ENCODE assay signal across 8 cellular contexts in genomic region chr19:52943134-52943883, GRCh38. TPM values are rescaled to one million over a fixed set of nuclear protein-coding genes. Genes with fewer than 3 reads are reported as not detected.
DNase-seq lines count a peak whose midpoint lies in the region; ATAC-seq and TF ChIP-seq lines count a peak whose summit lies in the region.

No MANE protein-coding gene starts in this region.

- H2AK5ac ChIP-seq in trophoblast cell (ENCODE audit: low read length) = peak overlapping the region; percentile 84

- no peak overlapping the region for H2AFZ ChIP-seq in trophoblast cell (ENCODE audit: insufficient read depth, low read length, poor library complexity)

- 0 out of 2 replicates have a peak, but pooled peaks cover 4% of the 10 kb centered on the region for H3F3A ChIP-seq in DOHH2 (ENCODE audit: control insufficient read depth, insufficient read depth)

- WGBS in trophoblast cell (ENCODE audit: extremely low coverage, insufficient coverage, insufficient read length) = no CpG with 5 or more reads among the region's 29 CpGs

- POLR2A ChIA-PET in Panc1 (lab: Charles Lee) = no interaction called here

- H3K4me1 ChIP-seq in DOHH2 (ENCODE audit: control insufficient read depth, low read length) (peaks cover 4% of the 10 kb centered on the region), Panc1 (ENCODE audit: control insufficient read depth, insufficient read depth, low read length) (no peaks in the 10 kb centered on the region), trophoblast cell (ENCODE audit: control insufficient read depth in 1 of 2, insufficient read depth in 2 of 2, low read length in 2 of 2) (peaks cover 14 to 30% of the 10 kb centered on the region in 2 experiments)

- peak overlapping the region; percentile 95 for H3K4me2 ChIP-seq in DOHH2 (ENCODE audit: low read length)
- H3K4me2 ChIP-seq in trophoblast cell (ENCODE audit: low read length) = peak overlapping the region; percentile 67

- BruUV-seq in Panc1 (replicated peaks; lab: Mats Ljungman, UMichigan) = no TSS peak

- H3K27ac ChIP-seq in DOHH2 (ENCODE audit: low read depth, low read length) = no peak overlapping the region
- H3K27ac ChIP-seq in Panc1 (ENCODE audit: low read length) = 0 out of 2 replicates have a peak overlapping the region, but pooled peaks have one; percentile 48
- peak overlapping the region; percentile 99 for H3K27ac ChIP-seq in epithelial cell of prostate
- peak overlapping the region; percentile 95 for H3K27ac ChIP-seq in trophoblast cell (ENCODE audit: low read depth, low read length)

- peaks cover 4% of the 10 kb centered on the region; the same call in 1 of the 2 replicates for H3K9me3 ChIP-seq in DOHH2 (ENCODE audit: control insufficient read depth, insufficient read depth, low read length)
- peaks cover 3% of the 10 kb centered on the region; the same call in 1 of the 2 replicates for H3K9me3 ChIP-seq in Panc1 (ENCODE audit: control insufficient read depth, insufficient read depth, low read depth, low read length)
- H3K9me3 ChIP-seq in trophoblast cell (ENCODE audit: insufficient read depth, low read depth, low read length) = peaks cover 5% of the 10 kb centered on the region

- H4K12ac ChIP-seq in trophoblast cell (ENCODE audit: low read depth, low read length) = peak overlapping the region; percentile 44

- peak overlapping the region; percentile 95 for H2BK120ac ChIP-seq in trophoblast cell (ENCODE audit: insufficient read depth, low read length, poor library complexity)

- CTCF ChIA-PET in Panc1 (lab: Charles Lee) = no interaction called here

- DNase-seq in Panc1 (ENCODE audit: low read depth, low spot score) (no peak), epithelial cell of prostate (ENCODE audit: low read depth, low spot score) (no peak), trophoblast cell (peak; percentile 49 to 67), HuH-7.5 (ENCODE audit: low spot score) (no peak), mucosa of gallbladder (ENCODE audit: low spot score) (no peak)

- peak overlapping the region; percentile 96 for H2BK12ac ChIP-seq in trophoblast cell (ENCODE audit: low read length)

- H3K4ac ChIP-seq in trophoblast cell (ENCODE audit: low read depth, low read length) = peak overlapping the region; percentile 64

- in situ Hi-C loops in Panc1 (cut with HindIII; ENCODE audit: low pct_unique_long_range_greater_than_20kb, low sequenced_read_pairs) = no loop called here

- H3K36me3 ChIP-seq in DOHH2 (ENCODE audit: control insufficient read depth, low read length) (peaks cover 3% of the 10 kb centered on the region), Panc1 (ENCODE audit: control insufficient read depth, insufficient read depth, low read length) (no peaks in the 10 kb centered on the region), trophoblast cell (ENCODE audit: control insufficient read depth in 1 of 2, insufficient read depth in 2 of 2, low read length in 2 of 2) (peaks cover 0 to 2% of the 10 kb centered on the region in 2 experiments)

- H3K79me2 ChIP-seq in DOHH2 (ENCODE audit: control insufficient read depth, low read length) (peaks cover 35% of the 10 kb centered on the region), trophoblast cell (ENCODE audit: control insufficient read depth, insufficient read depth, low read length, poor library complexity) (peaks cover 7% of the 10 kb centered on the region)

- H3K9ac ChIP-seq in trophoblast cell (ENCODE audit: low read length) = no peak overlapping the region

- intact Hi-C loops in Panc1 (cut with micrococcal nuclease; ENCODE audit: unreplicated experiment) = no loop called here

- peak overlapping the region; percentile 80 for H3K14ac ChIP-seq in trophoblast cell (ENCODE audit: low read length)

- H3K79me1 ChIP-seq in trophoblast cell (ENCODE audit: low read length) = peaks cover 26% of the 10 kb centered on the region

- no peaks in the 10 kb centered on the region for H3K9me2 ChIP-seq in DOHH2 (replicated peaks; ENCODE audit: control insufficient read depth, low read length)

- H4K20me1 ChIP-seq in DOHH2 (ENCODE audit: control insufficient read depth, insufficient read depth, low read depth, low read length) = no peaks in the 10 kb centered on the region; the same call in 1 of the 2 replicates

- peak overlapping the region; percentile 95 for H4K91ac ChIP-seq in trophoblast cell (ENCODE audit: low read depth, low read length)

- no peaks in the 10 kb centered on the region for H3K27me3 ChIP-seq in DOHH2 (ENCODE audit: control insufficient read depth, low read length)
- no peaks in the 10 kb centered on the region for H3K27me3 ChIP-seq in Panc1 (ENCODE audit: control insufficient read depth, insufficient read depth, low read length)
- no peaks in the 10 kb centered on the region for H3K27me3 ChIP-seq in trophoblast cell (ENCODE audit: insufficient read depth, low read length)

- H2BK5ac ChIP-seq in trophoblast cell (ENCODE audit: low read depth, low read length, poor library complexity) = peak overlapping the region; percentile 95

- H4K8ac ChIP-seq in trophoblast cell (ENCODE audit: low read depth, low read length) = peak overlapping the region; percentile 82

- ATAC-seq in Panc1 (no peak), HG03521 (IDR thresholded peaks at IDR 0.05; ENCODE audit: unreplicated experiment) (no peak), HG03196 (IDR thresholded peaks at IDR 0.05; ENCODE audit: unreplicated experiment) (no peak)

- no peak overlapping the region for H3K23ac ChIP-seq in trophoblast cell (ENCODE audit: low read length)

- TF ChIP-seq CTCF in DOHH2 (IDR thresholded peaks at IDR 0.05; ENCODE audit: low read depth, low read length, poor library complexity, severe bottlenecking) (no peak), Panc1 (IDR thresholded peaks at IDR 0.05) (no peak)

- H3K4me3 ChIP-seq in DOHH2 (ENCODE audit: low read length) (peak overlapping the region; percentile 98), Panc1 (ENCODE audit: low read depth in 2 of 2, low read length in 2 of 2) (peak overlapping the region; percentile 79 to 96), trophoblast cell (ENCODE audit: low read depth, low read length) (no peak overlapping the region)

- peak overlapping the region; percentile 86 for H3K18ac ChIP-seq in trophoblast cell (ENCODE audit: low read length)

RNA-seq across cellular contexts. Expression of gene ZNF816, which starts 19.4 kb away (rescaled TPM):
- total RNA-seq in Panc1 (2021; ENCODE audit: unreplicated experiment) = 7.1 TPM
- 3.2 TPM for polyA plus RNA-seq in Panc1 (2012; ENCODE audit: insufficient read length)
- 20.5 and 21.0 TPM in 2 replicates for polyA plus RNA-seq in trophoblast cell (2013)
- total RNA-seq in mucosa of gallbladder = 26.8 TPM

RNA-seq across cellular contexts. Expression of gene ZNF888, which starts 20.1 kb away (rescaled TPM):
- total RNA-seq in Panc1 (2021; ENCODE audit: unreplicated experiment) (7.4 TPM), mucosa of gallbladder (39.0 TPM)
- polyA plus RNA-seq in Panc1 (2012; ENCODE audit: insufficient read length) = 2.3 TPM
- polyA plus RNA-seq in trophoblast cell (2013) = 9.6 and 9.8 TPM in 2 replicates

RNA-seq across cellular contexts. Expression of gene ZNF320, which starts 45.9 kb away (rescaled TPM):
- total RNA-seq in Panc1 (2021; ENCODE audit: unreplicated experiment) = 10.2 TPM
- polyA plus RNA-seq in Panc1 (2012; ENCODE audit: insufficient read length) = 5.9 TPM
- polyA plus RNA-seq in trophoblast cell (2013) = 10.1 and 13.4 TPM in 2 replicates
- total RNA-seq in mucosa of gallbladder = 39.9 TPM

Comparison
In these comparisons a context has a peak if more than half of its experiments do, and no peak if none do; other contexts are left out.
1. DNase-seq: peak in trophoblast cell (2 of 2); none in Panc1 (single experiment), epithelial cell of prostate (single experiment), HuH-7.5 (single experiment) and mucosa of gallbladder (single experiment).